ENCODE assay signal across 8 cellular contexts in the genomic region with DNA sequence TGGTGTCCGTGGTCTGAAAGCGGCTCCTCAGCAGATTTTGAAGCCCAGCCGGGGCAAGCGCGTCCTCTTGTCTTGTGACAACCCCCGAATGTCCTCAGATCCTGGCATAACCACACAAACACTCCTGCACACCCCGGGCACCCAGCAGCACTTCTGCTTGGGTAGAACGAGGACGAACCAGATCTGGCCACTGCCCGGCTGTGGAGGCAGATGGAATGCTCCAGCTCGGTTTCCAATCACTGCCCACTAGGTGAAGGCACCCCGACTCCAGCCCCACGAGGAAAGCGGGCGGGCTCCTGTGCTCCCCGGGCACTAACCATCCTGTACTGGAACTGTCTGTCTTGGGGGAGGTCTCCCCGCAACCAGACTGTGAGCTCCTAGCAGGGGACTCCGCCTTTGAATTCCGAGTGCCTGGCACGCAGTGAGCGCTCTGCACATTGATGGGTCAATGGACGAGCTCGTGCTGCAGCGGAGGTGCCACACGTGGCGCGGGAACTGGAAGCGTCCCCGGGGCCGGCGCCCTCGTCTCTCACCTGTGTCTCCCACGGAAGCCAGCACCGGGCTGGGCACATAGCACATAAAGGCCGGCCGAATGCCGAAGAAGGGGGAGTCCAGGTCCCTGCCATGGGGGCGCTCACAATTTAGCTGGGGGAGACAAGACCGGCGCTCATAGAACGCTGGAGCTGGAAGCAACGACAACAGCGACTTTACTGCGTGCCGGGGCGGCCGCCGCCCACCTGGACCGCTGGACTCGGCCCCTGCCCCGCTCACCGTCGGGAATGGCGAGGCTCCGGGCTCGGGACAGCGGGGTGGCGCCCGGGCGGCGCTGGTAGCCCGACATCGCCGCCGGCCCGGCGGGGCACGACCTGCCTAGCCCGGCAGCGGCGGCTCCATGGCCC. TPM values are rescaled to one million over a fixed set of nuclear protein-coding genes. Genes with fewer than 3 reads are reported as not detected.
A peak's percentile ranks its signal among the peaks of the same experiment; 100 is the strongest.
DNase-seq lines count a peak whose midpoint lies in the region; ATAC-seq, FAIRE-seq and TF ChIP-seq lines count a peak whose summit lies in the region.

No MANE protein-coding gene starts in this region.

- TF ChIP-seq CTCF in SK-N-SH (IDR thresholded peaks at IDR 0.05) = no peak
- no peak for TF ChIP-seq CTCF in kidney (IDR thresholded peaks at IDR 0.05; ENCODE audit: borderline replicate concordance, extremely low read depth, insufficient read depth)

- H3K4me1 ChIP-seq in BLaER1 (peaks cover 55% of the 10 kb centered on the region), SK-N-SH (ENCODE audit: control insufficient read depth in 1 of 2, insufficient read depth in 2 of 2, low read depth in 1 of 2, low read length in 1 of 2) (peaks cover 16 to 24% of the 10 kb centered on the region in 2 experiments), kidney (ENCODE audit: control insufficient read depth in 1 of 2, insufficient read depth in 1 of 2, low read depth in 1 of 2, low read length in 2 of 2) (peaks cover 7 to 19% of the 10 kb centered on the region in 2 donors)

- H3K4me2 ChIP-seq in BLaER1 (peak overlapping the region; percentile 91), SK-N-SH (peak overlapping the region; percentile 99)

- 16% methylated on average over 35 of the region's 71 CpGs for WGBS in SK-N-SH (ENCODE audit: low lambda C conversion rate)

- H3F3A ChIP-seq in SK-N-SH (replicated peaks; ENCODE audit: insufficient read depth) = peaks cover 9% of the 10 kb centered on the region

- H3K36me3 ChIP-seq in BLaER1 = peaks cover 63% of the 10 kb centered on the region
- peaks cover 30 to 56% of the 10 kb centered on the region in 2 experiments for H3K36me3 ChIP-seq in SK-N-SH (replicated peaks in 1 of 2; ENCODE audit: control insufficient read depth in 1 of 2, insufficient read depth in 2 of 2, low read length in 1 of 2)
- peaks cover 18 to 34% of the 10 kb centered on the region in 2 donors for H3K36me3 ChIP-seq in kidney (ENCODE audit: control insufficient read depth in 1 of 2, insufficient read depth in 2 of 2, low read length in 2 of 2)

- ATAC-seq in GM19035 (IDR thresholded peaks at IDR 0.05; ENCODE audit: unreplicated experiment) (peak; percentile 22), HG03432 (IDR thresholded peaks at IDR 0.05; ENCODE audit: unreplicated experiment) (peak; percentile 27)

- H4K20me1 ChIP-seq in BLaER1 (peaks cover 51% of the 10 kb centered on the region), SK-N-SH (ENCODE audit: insufficient read depth) (peaks cover 7% of the 10 kb centered on the region)

- POLR2A ChIA-PET in SK-N-SH (lab: Yijun Ruan, JAX) = interaction anchor here (0.7 to 1.4 kb wide), 4 partner anchors 9 to 83 kb away, joined by 3 to 5 read pairs (median 4); partner anchors contain the start of gene DNLZ

- H3K79me2 ChIP-seq in SK-N-SH (ENCODE audit: insufficient read depth) = peaks cover 66% of the 10 kb centered on the region

- TF ChIP-seq RAD21 in SK-N-SH (IDR thresholded peaks at IDR 0.05; ENCODE audit: low read length) = no peak

- CTCF ChIA-PET in SK-N-SH (lab: Yijun Ruan, JAX) = interaction anchor here (0.8 to 3.6 kb wide), 9 partner anchors 9 to 199 kb away, joined by 3 to 26 read pairs (median 3); partner anchors contain the start of genes DNLZ and SNAPC4

- 0 out of 2 replicates have a peak overlapping the region, but pooled peaks have one; percentile 79 for H2AFZ ChIP-seq in SK-N-SH (ENCODE audit: low read depth)

- in situ Hi-C loops in T47D (cut with HindIII; ENCODE audit: low pct_unique_long_range_greater_than_20kb, low sequenced_read_pairs) = no loop called here

- no peaks in the 10 kb centered on the region for H3K9me2 ChIP-seq in SK-N-SH

- H3K4me3 ChIP-seq in BLaER1 = peak overlapping the region; percentile 100
- H3K4me3 ChIP-seq in SK-N-SH (ENCODE audit: low read depth in 2 of 2, low read length in 1 of 2) = peak overlapping the region; percentile 82 to 98
- H3K4me3 ChIP-seq in kidney (ENCODE audit: low read length in 2 of 2) = peak overlapping the region; percentile 55 to 65

- DNase-seq in SK-N-SH (peak; percentile 80), T47D (ENCODE audit: low read depth in 1 of 2, low spot score in 1 of 2) (peak; percentile 61 to 87), kidney (no peak), T1000 (lab: John Stamatoyannopoulos, UW) (no peak)
- DNase-seq in stimulated activated CD4-positive, alpha-beta T cell treated with anti-CD3 and anti-CD28 coated beads, Interleukin-2, amount 100 ng/mL, for 24 hours = peak; percentile 46 to 51

- peak overlapping the region; percentile 97 for H3K9ac ChIP-seq in BLaER1
- H3K9ac ChIP-seq in SK-N-SH = peak overlapping the region; percentile 79
- H3K9ac ChIP-seq in kidney (ENCODE audit: low read length in 2 of 2) = peak overlapping the region; percentile 48 to 58

- H3K27me3 ChIP-seq in BLaER1 = no peaks in the 10 kb centered on the region
- no peaks in the 10 kb centered on the region for H3K27me3 ChIP-seq in SK-N-SH (ENCODE audit: insufficient read depth)

- TF ChIP-seq EP300 in SK-N-SH (IDR thresholded peaks at IDR 0.05; ENCODE audit: borderline replicate concordance in 1 of 2, low read depth in 1 of 2, low read length in 1 of 2) = no peak

- no peak for FAIRE-seq in kidney (lab: Jason Lieb, UNC)

- H3K27ac ChIP-seq in BLaER1 (peak overlapping the region; percentile 96), SK-N-SH (ENCODE audit: low read depth in 2 of 2, low read length in 1 of 2) (peak overlapping the region; percentile 47 to 67; a peak in 3 of 4 replicates), kidney (ENCODE audit: low read depth in 2 of 2, low read length in 2 of 2) (no peak overlapping the region)

- intact Hi-C loops in kidney (cut with DNase I) = no loop called here

- H3K9me3 ChIP-seq in BLaER1 (no peaks in the 10 kb centered on the region), SK-N-SH (no peaks in the 10 kb centered on the region), kidney (ENCODE audit: control insufficient read depth in 1 of 2, low read length in 2 of 2) (no peaks in the 10 kb centered on the region)

TF ChIP-seq in SK-N-SH, 30 proteins besides CTCF, POLR2A, EP300 and RAD21 (continues in another document):
- TF ChIP-seq, protein P1, sequence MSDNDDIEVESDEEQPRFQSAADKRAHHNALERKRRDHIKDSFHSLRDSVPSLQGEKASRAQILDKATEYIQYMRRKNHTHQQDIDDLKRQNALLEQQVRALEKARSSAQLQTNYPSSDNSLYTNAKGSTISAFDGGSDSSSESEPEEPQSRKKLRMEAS (IDR thresholded peaks at IDR 0.05; ENCODE audit: low read depth) = peak; percentile 89
- TF ChIP-seq MXI1 (IDR thresholded peaks at IDR 0.05; ENCODE audit: low read depth, low read length) = peak; percentile 97
- TF ChIP-seq SIN3A (IDR thresholded peaks at IDR 0.05; ENCODE audit: borderline replicate concordance, low read depth, low read length) = 0 out of 2 replicates have a peak, but pooled peaks have one; percentile 45
- TF ChIP-seq SMC3 (IDR thresholded peaks at IDR 0.05; ENCODE audit: low read depth, low read length) = no peak
- no peak for TF ChIP-seq RFX5 (IDR thresholded peaks at IDR 0.05; ENCODE audit: low read length)
- TF ChIP-seq CHD2 (IDR thresholded peaks at IDR 0.05; ENCODE audit: low read length, partially characterized antibody) = no peak
- TF ChIP-seq, protein P2, sequence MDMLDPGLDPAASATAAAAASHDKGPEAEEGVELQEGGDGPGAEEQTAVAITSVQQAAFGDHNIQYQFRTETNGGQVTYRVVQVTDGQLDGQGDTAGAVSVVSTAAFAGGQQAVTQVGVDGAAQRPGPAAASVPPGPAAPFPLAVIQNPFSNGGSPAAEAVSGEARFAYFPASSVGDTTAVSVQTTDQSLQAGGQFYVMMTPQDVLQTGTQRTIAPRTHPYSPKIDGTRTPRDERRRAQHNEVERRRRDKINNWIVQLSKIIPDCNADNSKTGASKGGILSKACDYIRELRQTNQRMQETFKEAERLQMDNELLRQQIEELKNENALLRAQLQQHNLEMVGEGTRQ (IDR thresholded peaks at IDR 0.05; ENCODE audit: borderline replicate concordance, low read depth, low read length) = no peak
- no peak for TF ChIP-seq FOXM1 (IDR thresholded peaks at IDR 0.05; ENCODE audit: low read depth)
- TF ChIP-seq, protein P3, sequence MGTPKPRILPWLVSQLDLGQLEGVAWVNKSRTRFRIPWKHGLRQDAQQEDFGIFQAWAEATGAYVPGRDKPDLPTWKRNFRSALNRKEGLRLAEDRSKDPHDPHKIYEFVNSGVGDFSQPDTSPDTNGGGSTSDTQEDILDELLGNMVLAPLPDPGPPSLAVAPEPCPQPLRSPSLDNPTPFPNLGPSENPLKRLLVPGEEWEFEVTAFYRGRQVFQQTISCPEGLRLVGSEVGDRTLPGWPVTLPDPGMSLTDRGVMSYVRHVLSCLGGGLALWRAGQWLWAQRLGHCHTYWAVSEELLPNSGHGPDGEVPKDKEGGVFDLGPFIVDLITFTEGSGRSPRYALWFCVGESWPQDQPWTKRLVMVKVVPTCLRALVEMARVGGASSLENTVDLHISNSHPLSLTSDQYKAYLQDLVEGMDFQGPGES (IDR thresholded peaks at IDR 0.05; ENCODE audit: low read depth, low read length) = no peak
- TF ChIP-seq RCOR1 (IDR thresholded peaks at IDR 0.05; ENCODE audit: low read length) = no peak
- TF ChIP-seq TEAD4 (IDR thresholded peaks at IDR 0.05; ENCODE audit: borderline replicate concordance, insufficient read depth) = no peak

RNA-seq across cellular contexts. Expression of gene ENTR1, which starts 0.6 kb away (rescaled TPM):
- polyA plus RNA-seq in SK-N-SH (2012; rRNA removed) (71.3 and 75.0 TPM in 2 replicates), kidney (ENCODE audit: insufficient read depth, low read depth, low replicate concordance) (25.9 TPM)
- polyA plus RNA-seq in SK-N-SH (2012; cell fraction: cytosol; rRNA removed) = 50.1 and 53.1 TPM in 2 replicates
- 216 and 221 TPM in 2 replicates for polyA plus RNA-seq in SK-N-SH (2012; cell fraction: nucleus; rRNA removed)
- 36.2 TPM for total RNA-seq in kidney

RNA-seq across cellular contexts. Expression of gene PMPCA, which starts 0.7 kb away (rescaled TPM):
- polyA plus RNA-seq in SK-N-SH (2012; rRNA removed) (125 and 134 TPM in 2 replicates), kidney (ENCODE audit: insufficient read depth, low read depth, low replicate concordance) (50.1 TPM)
- polyA plus RNA-seq in SK-N-SH (2012; cell fraction: cytosol; rRNA removed) = 89.7 and 105 TPM in 2 replicates
- 261 and 287 TPM in 2 replicates for polyA plus RNA-seq in SK-N-SH (2012; cell fraction: nucleus; rRNA removed)
- 45.6 TPM for total RNA-seq in kidney

RNA-seq across cellular contexts. Expression of gene SNAPC4, which starts 9.8 kb away (rescaled TPM):
- polyA plus RNA-seq in SK-N-SH (2012; rRNA removed) (7.7 and 9.2 TPM in 2 replicates), kidney (ENCODE audit: insufficient read depth, low read depth, low replicate concordance) (3.2 TPM)
- 3.5 and 4.8 TPM in 2 replicates for polyA plus RNA-seq in SK-N-SH (2012; cell fraction: cytosol; rRNA removed)
- polyA plus RNA-seq in SK-N-SH (2012; cell fraction: nucleus; rRNA removed) = 46.5 and 53.2 TPM in 2 replicates
- total RNA-seq in kidney = 11.0 TPM

RNA-seq across cellular contexts. Expression of gene INPP5E, which starts 29.8 kb away (rescaled TPM):
- 10.5 and 12.8 TPM in 2 replicates for polyA plus RNA-seq in SK-N-SH (2012; rRNA removed)
- 5.2 and 7.4 TPM in 2 replicates for polyA plus RNA-seq in SK-N-SH (2012; cell fraction: cytosol; rRNA removed)
- 47.7 and 56.9 TPM in 2 replicates for polyA plus RNA-seq in SK-N-SH (2012; cell fraction: nucleus; rRNA removed)
- total RNA-seq in kidney = 14.0 TPM
- polyA plus RNA-seq in kidney (ENCODE audit: insufficient read depth, low read depth, low replicate concordance) = 6.9 TPM

RNA-seq across cellular contexts. Expression of gene CARD9, which starts 36.3 kb away (rescaled TPM):
- polyA plus RNA-seq in SK-N-SH (2012; rRNA removed) (1.1 and 1.7 TPM in 2 replicates), kidney (ENCODE audit: insufficient read depth, low read depth, low replicate concordance) (1.5 TPM)
- 0.40 and 1.1 TPM in 2 replicates for polyA plus RNA-seq in SK-N-SH (2012; cell fraction: cytosol; rRNA removed)
- 6.4 and 12.1 TPM in 2 replicates for polyA plus RNA-seq in SK-N-SH (2012; cell fraction: nucleus; rRNA removed)
- total RNA-seq in kidney = 7.0 TPM

Comparison
In these comparisons a context has a peak if more than half of its experiments do, and no peak if none do; other contexts are left out.
1. H3K27ac ChIP-seq: peak in BLaER1 (single experiment) and SK-N-SH (2 of 2); none in kidney (0 of 2).
2. DNase-seq: peak in SK-N-SH (single experiment), T47D (2 of 2) and stimulated activated CD4-positive, alpha-beta T cell treated with anti-CD3 and anti-CD28 coated beads, Interleukin-2, amount 100 ng/mL, for 24 hours (2 of 2); none in kidney (single experiment) and T1000 (single experiment).
3. Peak in every context shown above with its lines, with median percentiles within 50 percentile points of each other: H3K4me3 ChIP-seq and H3K9ac ChIP-seq.